ENCODE assay signal across 8 cellular contexts in genomic region chr10:59865101-59865500, GRCh38. TPM values are rescaled to one million over a fixed set of nuclear protein-coding genes. Genes with fewer than 3 reads are reported as not detected.
A peak's percentile ranks its signal among the peaks of the same experiment; 100 is the strongest.
DNase-seq lines count a peak whose midpoint lies in the region; ATAC-seq and TF ChIP-seq lines count a peak whose summit lies in the region.

No MANE protein-coding gene starts in this region.

- peak in 1 of 2 donors; percentile 55 for TF ChIP-seq CTCF in right atrium auricular region (IDR thresholded peaks at IDR 0.05)
- no peak for TF ChIP-seq CTCF in ovary (IDR thresholded peaks at IDR 0.05)

- TF ChIP-seq POLR2A in ovary (IDR thresholded peaks at IDR 0.05), result no peak

- H3K4me3 ChIP-seq in right atrium auricular region, result no peak overlapping the region
- no peak overlapping the region for H3K4me3 ChIP-seq in ovary

- H3K27ac Mint-ChIP-seq in naive B cell, result peak overlapping the region in 5 of 6 donors; percentile 4 to 90 (median 84)

- ATAC-seq in Right ventricle myocardium superior (ENCODE audit: poor library complexity) (peak; percentile 83), HG02610 (IDR thresholded peaks at IDR 0.05; ENCODE audit: unreplicated experiment) (peak; percentile 69), naive B cell (ENCODE audit: low read depth in 2 of 2) (peak; percentile 86 to 87)

- H3K27me3 ChIP-seq in right atrium auricular region (no peaks in the 10 kb centered on the region), ovary (no peaks in the 10 kb centered on the region)

- H3K9me3 Mint-ChIP-seq in naive B cell, result no peaks in the 10 kb centered on the region

- H3K36me3 ChIP-seq in right atrium auricular region (no peaks in the 10 kb centered on the region), ovary (no peaks in the 10 kb centered on the region)

- no peak for TF ChIP-seq EP300 in ovary (IDR thresholded peaks at IDR 0.05)

- peak overlapping the region in 5 of 8 donors; percentile 2 to 44 (median 12) for H3K4me3 Mint-ChIP-seq in naive B cell

- peaks cover 61 to 83% (median 67%) of the 10 kb centered on the region in 3 donors for H3K4me1 Mint-ChIP-seq in naive B cell

- no peaks in the 10 kb centered on the region for H3K27me3 Mint-ChIP-seq in naive B cell

- H3K36me3 Mint-ChIP-seq in naive B cell, result no peaks in the 10 kb centered on the region

- DNase-seq in Right ventricle myocardium superior (no peak), right atrium auricular region (ENCODE audit: low spot score) (no peak), NCI-H1694 treated with DMSO at 0.1 percent for 48 hours (lab: John Stamatoyannopoulos, UW) (peak; percentile 25), dermis blood vessel endothelial cell (peak; percentile 30), naive B cell (peak; percentile 44), NCI-H128 (lab: John Stamatoyannopoulos, UW; ENCODE audit: unreplicated experiment) (no peak), ovary (no peak)

- peaks cover 0 to 33% of the 10 kb centered on the region in 2 donors for H3K4me1 ChIP-seq in right atrium auricular region
- H3K4me1 ChIP-seq in ovary (ENCODE audit: insufficient read depth), result peaks cover 9% of the 10 kb centered on the region

- intact Hi-C loops in Right ventricle myocardium superior (cut with DNase I) (loop anchor here (10.0 kb wide), 1 partner anchor 170 kb away; no protein-coding TSS in a partner anchor), ovary (cut with DNase I) (no loop called here)

- no peak overlapping the region for H3K27ac ChIP-seq in right atrium auricular region
- no peak overlapping the region for H3K27ac ChIP-seq in ovary

- 65 to 68% (median 67%) methylated on average over 5 of the region's 5 CpGs for WGBS in ovary, 3 donors

- H3K9me3 ChIP-seq in right atrium auricular region (no peaks in the 10 kb centered on the region), ovary (no peaks in the 10 kb centered on the region)

RNA-seq across cellular contexts. Expression of gene CCDC6, which starts 41.3 kb away (rescaled TPM):
- 15.0 TPM for total RNA-seq in Right ventricle myocardium superior
- 10 to 100 TPM; 19.1 to 22.7 TPM for total RNA-seq in right atrium auricular region
- total RNA-seq in dermis blood vessel endothelial cell, result 22.6 and 41.4 TPM in 2 replicates
- 10 to 100 TPM in 4 of 6 donors, 1 to 10 TPM in 2; 7.8 to 20.9 (median 11.7) TPM for polyA plus RNA-seq in naive B cell (ENCODE audit: low read depth in 6 of 6)
- 10 to 100 TPM; 22.2 to 46.8 (median 34.2) TPM for total RNA-seq in ovary
- 10 to 100 TPM; 12.2 to 34.1 TPM for polyA plus RNA-seq in ovary

Comparison
In these comparisons a context has a peak if more than half of its experiments do, and no peak if none do; other contexts are left out.
1. DNase-seq: peak in NCI-H1694 treated with DMSO at 0.1 percent for 48 hours (single experiment), dermis blood vessel endothelial cell (single experiment) and naive B cell (single experiment); none in Right ventricle myocardium superior (single experiment), right atrium auricular region (single experiment), NCI-H128 (single experiment) and ovary (0 of 5).
2. Peak in every context shown above with its lines, with median percentiles within 50 percentile points of each other: ATAC-seq.